10 cellular contexts compared by ENCODE assay signal in the genomic region with DNA sequence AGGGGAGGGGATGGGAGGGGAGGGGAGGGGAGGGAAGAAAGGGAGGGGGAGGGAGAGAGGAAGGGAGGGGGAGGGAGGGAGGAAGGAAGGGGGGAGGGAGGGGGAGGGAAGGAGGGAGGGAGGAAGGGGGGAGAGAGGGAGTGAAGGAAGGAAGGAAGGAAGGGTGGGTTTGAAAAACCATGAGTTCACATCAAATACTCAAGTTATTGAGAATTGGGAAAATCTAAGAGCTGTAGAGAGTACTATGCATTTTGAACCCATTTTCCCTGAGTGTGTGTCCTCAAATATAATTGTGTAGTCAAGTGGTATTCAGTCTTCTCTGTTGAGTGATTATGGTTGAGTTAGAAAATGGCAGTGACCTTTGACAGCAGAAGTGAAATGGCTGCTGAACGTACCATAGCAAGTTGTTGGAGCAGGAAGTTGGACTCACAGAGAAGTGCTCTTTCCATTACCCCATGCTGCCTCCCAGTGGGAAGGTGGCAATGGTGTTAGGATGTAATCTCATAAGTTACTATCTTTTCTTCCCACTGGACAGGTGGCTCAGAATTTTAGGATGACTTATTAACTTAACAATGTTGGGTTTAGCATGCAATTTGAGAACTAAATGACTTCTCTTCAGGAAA.
DNase-seq lines count a peak whose midpoint lies in the region; ATAC-seq, FAIRE-seq and TF ChIP-seq lines count a peak whose summit lies in the region.
"Had no signal": no experiment of that assay in that cellular context is flagged by ENCODE, and none has a peak within 500 bp of the region (broad histone marks: within the 10 kb centered on the region; RNA-seq: fewer than 3 reads in every experiment).

No MANE protein-coding gene starts in this region.

- TF ChIP-seq CTCF in GM12875 (IDR thresholded peaks at IDR 0.05; ENCODE audit: borderline replicate concordance, insufficient read depth, low read depth, low read length) (peak; percentile 15; the same call in 1 of the 2 replicates), epithelial cell of proximal tubule (conservative IDR thresholded peaks at IDR 0.05; ENCODE audit: low read depth, low read length) (peak; percentile 74), pancreas (IDR thresholded peaks at IDR 0.05) (peak in 2 of 4 donors; percentile 12 to 17)

- H3K27ac ChIP-seq in pancreas, result no peak overlapping the region
- H3K27ac ChIP-seq: KMS-11, upper lobe of left lung had no signal

- no peaks in the 10 kb centered on the region for H3K36me3 ChIP-seq in pancreas
- H3K36me3 ChIP-seq: upper lobe of left lung had no signal

- no peak overlapping the region for H3K4me3 ChIP-seq in GM12875 (ENCODE audit: low read depth, low read length)
- no peak overlapping the region for H3K4me3 ChIP-seq in epithelial cell of proximal tubule (ENCODE audit: low read depth, low read length)
- H3K4me3 ChIP-seq in pancreas, result no peak overlapping the region
- H3K4me3 ChIP-seq: upper lobe of left lung had no signal

- 10 to 17% methylated on average over 1 of the region's 1 CpG for WGBS in pancreas, 2 donors

- no peaks in the 10 kb centered on the region for H3K27me3 ChIP-seq in pancreas
- H3K27me3 ChIP-seq: upper lobe of left lung had no signal

- peak; percentile 65 for DNase-seq in Ammon's horn (ENCODE audit: low spot score)
- peak; percentile 58 for DNase-seq in HPDE6-E6E7 (ENCODE audit: extremely low spot score)
- DNase-seq in SHP77 treated with DMSO at 0.1 percent for 48 hours (lab: John Stamatoyannopoulos, UW), result peak; percentile 38
- DNase-seq in epithelial cell of proximal tubule (ENCODE audit: low read depth), result peak; percentile 36
- DNase-seq in pancreas, result peak in 3 of 6 donors; percentile 40 to 62 (median 47)
- no peak for DNase-seq in islet precursor cell

- intact Hi-C loops in pancreas (cut with DNase I), result no loop called here

- peak; percentile 28 to 68 (median 62) for ATAC-seq in pancreas
- ATAC-seq in HG02623 (IDR thresholded peaks at IDR 0.05; ENCODE audit: unreplicated experiment), result no peak

- peaks cover 14 to 32% (median 17%) of the 10 kb centered on the region in 3 donors for H3K4me1 ChIP-seq in pancreas

- FAIRE-seq in pancreas (lab: Jason Lieb, UNC), result no peak

- H3K9me3 ChIP-seq in pancreas, result no peaks in the 10 kb centered on the region
- H3K9me3 ChIP-seq: upper lobe of left lung had no signal
